ENCODE assay signal across 1 cellular context in the genomic region with DNA sequence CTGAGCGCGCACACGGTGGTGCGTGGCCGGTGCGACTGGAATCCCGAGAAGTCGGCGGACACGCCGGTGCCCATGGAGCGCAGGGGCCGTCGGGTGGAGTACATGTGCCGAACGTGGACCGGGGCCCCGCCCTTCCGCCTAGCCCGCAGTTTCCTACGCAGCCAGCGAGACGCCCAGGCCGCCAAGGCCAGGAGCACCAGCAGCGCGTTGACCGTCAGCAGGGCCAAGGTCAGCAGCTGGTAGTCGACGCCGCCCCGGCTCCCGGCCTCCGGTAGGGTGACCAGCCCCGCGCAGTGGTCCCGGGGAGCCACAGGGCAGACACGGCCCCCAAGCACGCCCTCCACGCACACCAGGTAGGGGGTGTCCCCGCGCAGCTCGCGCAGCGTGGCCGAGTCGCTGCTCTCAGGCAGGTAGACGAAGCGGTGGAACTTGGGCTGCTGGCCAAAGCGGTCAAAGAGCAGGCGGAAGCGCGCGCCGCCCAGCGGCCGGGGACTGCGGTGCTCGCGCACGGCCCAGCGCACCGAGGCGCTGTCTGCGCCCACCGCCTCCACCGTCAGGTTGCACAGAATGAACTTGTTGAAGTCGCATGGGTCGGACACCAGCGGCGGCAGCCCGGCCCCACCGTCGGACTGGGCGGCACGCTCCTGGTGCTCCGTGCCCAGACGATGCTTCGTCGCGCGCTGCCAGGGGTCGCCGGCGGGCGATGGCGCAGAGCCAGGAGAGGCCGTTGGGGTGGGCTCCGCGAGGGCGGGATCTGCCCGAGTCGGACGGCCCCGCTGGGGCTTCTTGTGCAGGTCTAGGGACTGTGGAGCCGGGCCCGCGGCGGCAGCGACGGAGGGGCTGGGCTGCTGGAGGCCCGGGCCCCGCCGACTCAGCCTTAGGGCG.
TF ChIP-seq lines count a peak whose summit lies in the region.

No MANE protein-coding gene starts in this region.

TF ChIP-seq in HepG2, 621 proteins besides CTCF, POLR2A, EP300 and RAD21 (continued from another document and continues in another):
- TF ChIP-seq, protein P1, sequence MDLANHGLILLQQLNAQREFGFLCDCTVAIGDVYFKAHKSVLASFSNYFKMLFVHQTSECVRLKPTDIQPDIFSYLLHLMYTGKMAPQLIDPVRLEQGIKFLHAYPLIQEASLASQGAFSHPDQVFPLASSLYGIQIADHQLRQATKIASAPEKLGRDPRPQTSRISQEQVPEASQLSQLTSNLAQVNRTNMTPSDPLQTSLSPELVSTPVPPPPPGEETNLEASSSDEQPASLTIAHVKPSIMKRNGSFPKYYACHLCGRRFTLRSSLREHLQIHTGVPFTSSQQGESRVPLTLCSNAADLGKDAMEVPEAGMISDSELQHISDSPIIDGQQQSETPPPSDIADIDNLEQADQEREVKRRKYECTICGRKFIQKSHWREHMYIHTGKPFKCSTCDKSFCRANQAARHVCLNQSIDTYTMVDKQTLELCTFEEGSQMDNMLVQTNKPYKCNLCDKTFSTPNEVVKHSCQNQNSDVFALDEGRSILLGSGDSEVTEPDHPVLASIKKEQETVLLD (CRISPR knock-in tag; IDR thresholded peaks at IDR 0.05; ENCODE audit: low read depth) = peak; percentile 83
- no peak for TF ChIP-seq ZNF496 (CRISPR knock-in tag; IDR thresholded peaks at IDR 0.05; ENCODE audit: insufficient replicate concordance)
- no peak; the same call in 1 of the 2 replicates for TF ChIP-seq ZNF431 (CRISPR knock-in tag; IDR thresholded peaks at IDR 0.05; ENCODE audit: borderline replicate concordance, low read depth)
- TF ChIP-seq TMF1 (CRISPR knock-in tag; IDR thresholded peaks at IDR 0.05; ENCODE audit: low read depth) = peak; percentile 97
- TF ChIP-seq ZNF780A (CRISPR knock-in tag; IDR thresholded peaks at IDR 0.05) = peak; percentile 91; the same call in 1 of the 2 replicates
- no peak for TF ChIP-seq POLR2AphosphoS2 (IDR thresholded peaks at IDR 0.05; ENCODE audit: low read depth, low read length)
- TF ChIP-seq KAT2B (IDR thresholded peaks at IDR 0.05; ENCODE audit: borderline replicate concordance, low read depth, low read length) = no peak
- TF ChIP-seq ZNF772 (CRISPR knock-in tag; IDR thresholded peaks at IDR 0.05) = peak; percentile 99
- no peak for TF ChIP-seq FIP1L1 (IDR thresholded peaks at IDR 0.05; ENCODE audit: borderline replicate concordance, insufficient read depth, low read depth, low read length)
- no peak for TF ChIP-seq ARID3A (IDR thresholded peaks at IDR 0.05; ENCODE audit: low read depth, low read length)
- peak; percentile 63; the same call in 1 of the 2 replicates for TF ChIP-seq ZSCAN25 (CRISPR knock-in tag; IDR thresholded peaks at IDR 0.05)
- TF ChIP-seq ZNF142 (CRISPR knock-in tag; IDR thresholded peaks at IDR 0.05) = peak; percentile 77
- no peak for TF ChIP-seq PHB2 (IDR thresholded peaks at IDR 0.05; ENCODE audit: partially characterized antibody)
- TF ChIP-seq HINFP (CRISPR knock-in tag; IDR thresholded peaks at IDR 0.05; ENCODE audit: low read depth) = no peak; the same call in 1 of the 2 replicates
- TF ChIP-seq HDAC6 (IDR thresholded peaks at IDR 0.05; ENCODE audit: low read depth, low read length) = no peak
- peak; percentile 99 for TF ChIP-seq ZMAT3 (CRISPR knock-in tag; conservative IDR thresholded peaks at IDR 0.05)
- 0 out of 2 replicates have a peak, but pooled peaks have one; percentile 67 for TF ChIP-seq HOXD1 (CRISPR knock-in tag; IDR thresholded peaks at IDR 0.05)
- peak; percentile 44; the same call in 1 of the 2 replicates for TF ChIP-seq ZNF232 (CRISPR knock-in tag; IDR thresholded peaks at IDR 0.05; ENCODE audit: borderline replicate concordance)
- TF ChIP-seq AKAP8 (CRISPR knock-in tag; IDR thresholded peaks at IDR 0.05) = peak; percentile 79
- TF ChIP-seq NCOA2 (CRISPR knock-in tag; IDR thresholded peaks at IDR 0.05) = peak; percentile 63
- TF ChIP-seq, protein P2, sequence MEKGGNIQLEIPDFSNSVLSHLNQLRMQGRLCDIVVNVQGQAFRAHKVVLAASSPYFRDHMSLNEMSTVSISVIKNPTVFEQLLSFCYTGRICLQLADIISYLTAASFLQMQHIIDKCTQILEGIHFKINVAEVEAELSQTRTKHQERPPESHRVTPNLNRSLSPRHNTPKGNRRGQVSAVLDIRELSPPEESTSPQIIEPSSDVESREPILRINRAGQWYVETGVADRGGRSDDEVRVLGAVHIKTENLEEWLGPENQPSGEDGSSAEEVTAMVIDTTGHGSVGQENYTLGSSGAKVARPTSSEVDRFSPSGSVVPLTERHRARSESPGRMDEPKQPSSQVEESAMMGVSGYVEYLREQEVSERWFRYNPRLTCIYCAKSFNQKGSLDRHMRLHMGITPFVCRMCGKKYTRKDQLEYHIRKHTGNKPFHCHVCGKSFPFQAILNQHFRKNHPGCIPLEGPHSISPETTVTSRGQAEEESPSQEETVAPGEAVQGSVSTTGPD (CRISPR knock-in tag; IDR thresholded peaks at IDR 0.05) = peak; percentile 38; the same call in 1 of the 2 replicates
- peak; percentile 46; the same call in 1 of the 2 replicates for TF ChIP-seq SP5 (CRISPR knock-in tag; IDR thresholded peaks at IDR 0.05; ENCODE audit: borderline replicate concordance, low read depth)
- TF ChIP-seq, protein P3, sequence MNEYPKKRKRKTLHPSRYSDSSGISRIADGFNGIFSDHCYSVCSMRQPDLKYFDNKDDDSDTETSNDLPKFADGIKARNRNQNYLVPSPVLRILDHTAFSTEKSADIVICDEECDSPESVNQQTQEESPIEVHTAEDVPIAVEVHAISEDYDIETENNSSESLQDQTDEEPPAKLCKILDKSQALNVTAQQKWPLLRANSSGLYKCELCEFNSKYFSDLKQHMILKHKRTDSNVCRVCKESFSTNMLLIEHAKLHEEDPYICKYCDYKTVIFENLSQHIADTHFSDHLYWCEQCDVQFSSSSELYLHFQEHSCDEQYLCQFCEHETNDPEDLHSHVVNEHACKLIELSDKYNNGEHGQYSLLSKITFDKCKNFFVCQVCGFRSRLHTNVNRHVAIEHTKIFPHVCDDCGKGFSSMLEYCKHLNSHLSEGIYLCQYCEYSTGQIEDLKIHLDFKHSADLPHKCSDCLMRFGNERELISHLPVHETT (CRISPR knock-in tag; conservative IDR thresholded peaks at IDR 0.05) = peak; percentile 55; the same call in 1 of the 2 replicates
- peak; percentile 98 for TF ChIP-seq REL (CRISPR knock-in tag; conservative IDR thresholded peaks at IDR 0.05)
- peak; percentile 56; the same call in 1 of the 2 replicates for TF ChIP-seq JUN (CRISPR knock-in tag; IDR thresholded peaks at IDR 0.05)
- 0 out of 2 replicates have a peak, but pooled peaks have one; percentile 15 for TF ChIP-seq ZFP36L2 (CRISPR knock-in tag; IDR thresholded peaks at IDR 0.05)
- TF ChIP-seq KDM6A (CRISPR knock-in tag; IDR thresholded peaks at IDR 0.05; ENCODE audit: low read depth) = no peak; the same call in none of the 2 replicates
- TF ChIP-seq PAX8 (CRISPR knock-in tag; IDR thresholded peaks at IDR 0.05; ENCODE audit: borderline replicate concordance) = peak; percentile 93; the same call in 1 of the 2 replicates
- TF ChIP-seq ZFP37 (CRISPR knock-in tag; IDR thresholded peaks at IDR 0.05; ENCODE audit: borderline replicate concordance) = peak; percentile 73; the same call in 1 of the 2 replicates
- peak; percentile 100 for TF ChIP-seq PPARG (CRISPR knock-in tag; conservative IDR thresholded peaks at IDR 0.05)
- TF ChIP-seq IRF9 (CRISPR knock-in tag; IDR thresholded peaks at IDR 0.05; ENCODE audit: borderline replicate concordance) = peak; percentile 89
- no peak for TF ChIP-seq MAFG (CRISPR knock-in tag; IDR thresholded peaks at IDR 0.05)
- TF ChIP-seq CBFB (CRISPR knock-in tag; IDR thresholded peaks at IDR 0.05) = peak; percentile 65; the same call in 1 of the 2 replicates
- peak; percentile 91; the same call in 1 of the 2 replicates for TF ChIP-seq TARDBP (CRISPR knock-in tag; IDR thresholded peaks at IDR 0.05)
- TF ChIP-seq PHF5A (CRISPR knock-in tag; IDR thresholded peaks at IDR 0.05; ENCODE audit: low read depth, unreplicated experiment) = peak; percentile 37
- TF ChIP-seq, protein P4, sequence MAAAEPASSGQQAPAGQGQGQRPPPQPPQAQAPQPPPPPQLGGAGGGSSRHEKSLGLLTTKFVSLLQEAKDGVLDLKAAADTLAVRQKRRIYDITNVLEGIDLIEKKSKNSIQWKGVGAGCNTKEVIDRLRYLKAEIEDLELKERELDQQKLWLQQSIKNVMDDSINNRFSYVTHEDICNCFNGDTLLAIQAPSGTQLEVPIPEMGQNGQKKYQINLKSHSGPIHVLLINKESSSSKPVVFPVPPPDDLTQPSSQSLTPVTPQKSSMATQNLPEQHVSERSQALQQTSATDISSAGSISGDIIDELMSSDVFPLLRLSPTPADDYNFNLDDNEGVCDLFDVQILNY (CRISPR knock-in tag; conservative IDR thresholded peaks at IDR 0.05) = no peak
- TF ChIP-seq TCF7L2 (IDR thresholded peaks at IDR 0.05; ENCODE audit: low read depth, low read length) = no peak
- TF ChIP-seq, protein P5, sequence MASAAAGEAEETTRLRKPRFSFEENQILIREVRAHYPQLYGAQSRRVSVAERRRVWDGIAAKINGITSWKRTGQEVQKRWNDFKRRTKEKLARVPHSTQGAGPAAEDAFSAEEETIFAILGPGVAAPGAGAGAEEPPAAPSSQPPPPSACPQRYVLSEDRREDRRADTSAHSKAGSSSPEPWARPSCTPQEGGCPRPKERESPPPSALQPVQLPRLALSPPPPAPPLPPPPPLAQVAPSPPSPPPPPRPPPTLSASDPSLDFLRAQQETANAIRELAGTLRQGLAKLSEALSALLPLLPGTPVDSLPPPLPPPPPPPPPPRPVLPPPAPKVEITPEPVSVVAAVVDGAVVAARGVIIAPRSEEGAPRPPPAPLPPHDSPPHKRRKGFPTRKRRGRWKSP (CRISPR knock-in tag; IDR thresholded peaks at IDR 0.05) = peak; percentile 100
- peak; percentile 94 for TF ChIP-seq ZNF792 (CRISPR knock-in tag; IDR thresholded peaks at IDR 0.05)
- TF ChIP-seq, protein P6, sequence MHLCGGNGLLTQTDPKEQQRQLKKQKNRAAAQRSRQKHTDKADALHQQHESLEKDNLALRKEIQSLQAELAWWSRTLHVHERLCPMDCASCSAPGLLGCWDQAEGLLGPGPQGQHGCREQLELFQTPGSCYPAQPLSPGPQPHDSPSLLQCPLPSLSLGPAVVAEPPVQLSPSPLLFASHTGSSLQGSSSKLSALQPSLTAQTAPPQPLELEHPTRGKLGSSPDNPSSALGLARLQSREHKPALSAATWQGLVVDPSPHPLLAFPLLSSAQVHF (CRISPR knock-in tag; IDR thresholded peaks at IDR 0.05) = peak; percentile 97
